8 cellular contexts compared by ENCODE assay signal in genomic region chr6:157314705-157315321, GRCh38. TPM values are rescaled to one million over a fixed set of nuclear protein-coding genes. Genes with fewer than 3 reads are reported as not detected.
DNase-seq lines count a peak whose midpoint lies in the region; ATAC-seq and TF ChIP-seq lines count a peak whose summit lies in the region.

No MANE protein-coding gene starts in this region.

- H3K4me3 ChIP-seq in SK-N-MC = no peak overlapping the region
- no peak overlapping the region for H3K4me3 ChIP-seq in foreskin fibroblast (ENCODE audit: low read depth in 1 of 2, low read length in 2 of 2)
- no peak overlapping the region for H3K4me3 ChIP-seq in psoas muscle

- TF ChIP-seq CTCF in foreskin fibroblast (IDR thresholded peaks at IDR 0.05; ENCODE audit: low read depth, low read length) = peak; percentile 94
- peak; percentile 82 for TF ChIP-seq CTCF in psoas muscle (IDR thresholded peaks at IDR 0.05)

- H3K9me3 ChIP-seq in SK-N-MC (ENCODE audit: low read depth, low read length) (no peaks in the 10 kb centered on the region), psoas muscle (no peaks in the 10 kb centered on the region)

- H3K9ac ChIP-seq in SK-N-MC (ENCODE audit: insufficient read length) = no peak overlapping the region

- H3K36me3 ChIP-seq in SK-N-MC (ENCODE audit: insufficient read depth, low read length) = peaks cover 31% of the 10 kb centered on the region; the same call in 1 of the 2 replicates
- peaks cover 0 to 50% of the 10 kb centered on the region in 2 donors for H3K36me3 ChIP-seq in psoas muscle (ENCODE audit: insufficient read depth in 1 of 2, low read depth in 1 of 2)

- intact Hi-C loops in Right ventricle myocardium inferior (cut with DNase I) = loop anchor here (1.0 to 5.0 kb wide), 2 partner anchors 282 to 352 kb away; no protein-coding TSS in a partner anchor
- intact Hi-C loops in cardiac septum (cut with DNase I) = loop anchor here (2.0 to 10.0 kb wide), 5 partner anchors 68 to 760 kb away; no protein-coding TSS in a partner anchor
- intact Hi-C loops in psoas muscle (cut with DNase I) = loop anchor here (2.0 to 5.0 kb wide), 5 partner anchors 277 to 372 kb away; no protein-coding TSS in a partner anchor

- H3K27ac ChIP-seq in SK-N-MC (no peak overlapping the region), psoas muscle (peak overlapping the region; percentile 69)

- H3K4me1 ChIP-seq in psoas muscle = peaks cover 32% of the 10 kb centered on the region

- DNase-seq in Right ventricle myocardium inferior (ENCODE audit: missing footprints) (no peak), cardiac septum (ENCODE audit: low spot score) (no peak), SK-N-MC (ENCODE audit: low read depth, low spot score) (peak; percentile 76), foreskin fibroblast (peak; percentile 64 to 84), psoas muscle (no peak), NCI-H1694 (lab: John Stamatoyannopoulos, UW) (no peak), NCI-H1092 treated with DMSO at 0.1 percent for 48 hours (lab: John Stamatoyannopoulos, UW) (no peak)

- ATAC-seq in Right ventricle myocardium inferior (peak; percentile 67), HG02884 (IDR thresholded peaks at IDR 0.05; ENCODE audit: unreplicated experiment) (peak; percentile 78), psoas muscle (peak; percentile 52 to 77 (median 62))

- 12 to 25% (median 18%) methylated on average over 7 of the region's 7 CpGs for WGBS in psoas muscle, 3 donors

- no peaks in the 10 kb centered on the region for H3K27me3 ChIP-seq in psoas muscle (ENCODE audit: insufficient read depth in 3 of 3, low read length in 2 of 3)

RNA-seq across cellular contexts. Expression of gene TMEM242, which starts 8.5 kb away (rescaled TPM):
- total RNA-seq in Right ventricle myocardium inferior = 19.4 TPM
- 18.9 TPM for total RNA-seq in cardiac septum
- total RNA-seq in psoas muscle = 10 to 100 TPM; 11.0 to 14.7 (median 13.6) TPM
- 10 to 100 TPM in 2 of 3 donors, 1 to 10 TPM in 1; 7.8 to 14.8 (median 14.0) TPM for polyA plus RNA-seq in psoas muscle

Comparison
In these comparisons a context has a peak if more than half of its experiments do, and no peak if none do; other contexts are left out.
1. DNase-seq: peak in SK-N-MC (single experiment) and foreskin fibroblast (2 of 2); none in Right ventricle myocardium inferior (single experiment), cardiac septum (single experiment), psoas muscle (0 of 2), NCI-H1694 (single experiment) and NCI-H1092 treated with DMSO at 0.1 percent for 48 hours (single experiment).
2. Peak in every context shown above with its lines, with median percentiles within 50 percentile points of each other: ATAC-seq.